ENCODE assay signal across 8 cellular contexts in genomic region chr6:52577022-52577777, GRCh38. TPM values are rescaled to one million over a fixed set of nuclear protein-coding genes. Genes with fewer than 3 reads are reported as not detected.
DNase-seq lines count a peak whose midpoint lies in the region; ATAC-seq and TF ChIP-seq lines count a peak whose summit lies in the region.

Gene TRAM2 (minus strand): TSS chr6:52577060. CDS start chr6:52576915, 145 bp downstream.

- intact Hi-C loops in left lung (cut with DNase I): loop anchor here in 1 of 2 donors (5.0 kb wide), 1 partner anchor 75 kb away; no protein-coding TSS in a partner anchor

- H3K4me1 ChIP-seq in ACC112 (ENCODE audit: control insufficient read depth, insufficient read depth, low read length, unreplicated experiment) (peaks cover 31% of the 10 kb centered on the region), left lung (peaks cover 25 to 48% of the 10 kb centered on the region in 2 donors)

- H3K27me3 ChIP-seq in ACC112 (ENCODE audit: insufficient read depth, low read length) (no peaks in the 10 kb centered on the region), left lung (no peaks in the 10 kb centered on the region)

- H3K4me3 ChIP-seq in ACC112 (ENCODE audit: low read depth, low read length) (peak within 1 kb of the TSS; percentile 95), left lung (peak within 1 kb of the TSS; percentile 77 to 89)

- ATAC-seq in GM18520 (IDR thresholded peaks at IDR 0.05; ENCODE audit: unreplicated experiment): peak; percentile 41
- peak; percentile 56 for ATAC-seq in HG03045 (IDR thresholded peaks at IDR 0.05; ENCODE audit: unreplicated experiment)
- ATAC-seq in left lung: peak; percentile 88

- no peaks in the 10 kb centered on the region for H3K9me3 ChIP-seq in left lung

- H2AFZ ChIP-seq in ACC112 (ENCODE audit: low read length, unreplicated experiment): peak within 1 kb of the TSS; percentile 85

- H3K27ac ChIP-seq in ACC112 (ENCODE audit: low read depth, low read length) (peak within 1 kb of the TSS; percentile 100), left lung (peak within 1 kb of the TSS; percentile 95 to 99)

- H3K36me3 ChIP-seq in ACC112 (ENCODE audit: insufficient read depth, low read length) (peaks cover 14% of the 10 kb centered on the region; the same call in 1 of the 2 replicates), left lung (peaks cover 0 to 1% of the 10 kb centered on the region in 2 donors)

- peaks cover 54% of the 10 kb centered on the region for H3K79me2 ChIP-seq in ACC112 (ENCODE audit: control insufficient read depth, insufficient read depth, low read length, unreplicated experiment)

- peak; percentile 28 for DNase-seq in NCI-H345 treated with DMSO at 0.1 percent for 48 hours (lab: John Stamatoyannopoulos, UW; ENCODE audit: unreplicated experiment)
- DNase-seq in activated CD4-positive, alpha-beta T cell treated with anti-CD3 and anti-CD28 coated beads for 48 hours: peak; percentile 67
- peak; percentile 64 for DNase-seq in dedifferentiated amniotic fluid mesenchymal stem cell (ENCODE audit: extremely low spot score)
- DNase-seq in left lung: peak; percentile 83 to 97
- peak; percentile 54 to 61 for DNase-seq in stimulated activated CD4-positive, alpha-beta T cell treated with anti-CD3 and anti-CD28 coated beads, Interleukin-2, amount 100 ng/mL, for 48 hours

- no peak for TF ChIP-seq CTCF in left lung (IDR thresholded peaks at IDR 0.05)

RNA-seq across cellular contexts. Expression of gene TRAM2, which starts in this region (rescaled TPM):
- 10 to 100 TPM; 30.5 to 38.4 TPM for total RNA-seq in left lung

Comparison
In these comparisons a context has a peak if more than half of its experiments do, and no peak if none do; other contexts are left out.
1. Peak in every context shown above with its lines: DNase-seq, ATAC-seq, H3K4me3 ChIP-seq and H3K27ac ChIP-seq.
2. DNase-seq: peak in every context shown above with its lines; median percentile 90 in left lung; 67 in activated CD4-positive, alpha-beta T cell treated with anti-CD3 and anti-CD28 coated beads for 48 hours; 64 in dedifferentiated amniotic fluid mesenchymal stem cell; 58 in stimulated activated CD4-positive, alpha-beta T cell treated with anti-CD3 and anti-CD28 coated beads, Interleukin-2, amount 100 ng/mL, for 48 hours; 28 in NCI-H345 treated with DMSO at 0.1 percent for 48 hours.